ENCODE assay signal across 27 cellular contexts in genomic region chr2:120979921-120980320, GRCh38.
"Had no signal": no experiment of that assay in that cellular context is flagged by ENCODE, and none has a peak within 500 bp of the region (broad histone marks: within the 10 kb centered on the region; RNA-seq: fewer than 3 reads in every experiment).

No MANE protein-coding gene starts in this region.

- H3K27me3 ChIP-seq: heart left ventricle, neural progenitor cell, neutrophil, right atrium auricular region, stomach, tibial artery, upper lobe of right lung had no signal

- H3K4me1 ChIP-seq: heart left ventricle, left ventricle myocardium inferior, neural progenitor cell, parathyroid adenoma, right atrium auricular region, tibial artery, upper lobe of right lung had no signal

- DNase-seq: hypothalamus; immature natural killer cell; left ventricle myocardium inferior; midbrain; mucosa of descending colon; naive thymus-derived CD4-positive, alpha-beta T cell; occipital lobe; stimulated activated CD4-positive, alpha-beta T cell treated with anti-CD3 and anti-CD28 coated beads, Interleukin-12 subunit alpha, Interleukin-12 subunit beta, amount 100 ng/mL, for 4 hours; stimulated activated CD4-positive, alpha-beta T cell treated with anti-CD3 and anti-CD28 coated beads, Interleukin-15, amount 100 ng/mL, for 24 hours; stimulated activated CD4-positive, alpha-beta T cell treated with anti-CD3 and anti-CD28 coated beads, Interleukin-2, amount 100 ng/mL, for 24 hours; stimulated activated CD4-positive, alpha-beta T cell treated with anti-CD3 and anti-CD28 coated beads, Interleukin-4, amount 100 ng/mL, for 1 hour; stimulated activated naive B cell treated with anti-CD40 and anti-IgM and Interleukin-4, amounts not matched to agents 10 μg/mL and 1 μg/mL and 100 μg/mL, for 72 hours; stimulated activated naive CD8-positive, alpha-beta T cell treated with anti-CD3 and anti-CD28 coated beads, Interleukin-15, Interleukin-2, amounts not matched to agents 100 U/mL and 50 U/mL, for 24 hours; stomach; tibial artery; trophoblast cell; upper lobe of right lung had no signal

- H3K36me3 ChIP-seq: left ventricle myocardium inferior, neural progenitor cell, neutrophil, right atrium auricular region, upper lobe of right lung had no signal

- H3K9ac ChIP-seq: neural progenitor cell, parathyroid adenoma had no signal

- H3K9me3 ChIP-seq: heart left ventricle, mucosa of descending colon, neutrophil, right atrium auricular region, stomach, thoracic aorta, tibial artery, upper lobe of right lung had no signal

- H3K4me3 ChIP-seq: heart left ventricle, left ventricle myocardium inferior, lung, mucosa of descending colon, neural progenitor cell, right atrium auricular region, skin epidermis, stomach, thoracic aorta, tibial artery, upper lobe of right lung had no signal

- H2AFZ ChIP-seq: neural progenitor cell, parathyroid adenoma had no signal

- H3K27ac ChIP-seq: heart left ventricle, left ventricle myocardium inferior, neural progenitor cell, neutrophil, parathyroid adenoma, right atrium auricular region, skin epidermis, stomach, thoracic aorta, tibial artery, upper lobe of right lung had no signal

- H3K4me2 ChIP-seq: neural progenitor cell had no signal

- ATAC-seq: heart left ventricle; mucosa of descending colon; naive thymus-derived CD4-positive, alpha-beta T cell; natural killer cell treated with Interleukin-12 subunit alpha and Interleukin-12 subunit beta and Interleukin-15 and Interleukin-18, amount 100 ng/mL, for 72 hours; sciatic nerve; stimulated activated naive B cell treated with anti-CD40 and anti-IgM and Interleukin-4, amounts not matched to agents 10 μg/mL and 1 μg/mL and 100 μg/mL, for 72 hours; stimulated activated naive CD8-positive, alpha-beta T cell treated with anti-CD3 and anti-CD28 coated beads, Interleukin-15, Interleukin-2, amounts not matched to agents 100 U/mL and 50 U/mL, for 24 hours; upper lobe of right lung had no signal

- H3K79me2 ChIP-seq: parathyroid adenoma had no signal
